Comparison of ENCODE assay signal across 1 cellular context in the genomic region with DNA sequence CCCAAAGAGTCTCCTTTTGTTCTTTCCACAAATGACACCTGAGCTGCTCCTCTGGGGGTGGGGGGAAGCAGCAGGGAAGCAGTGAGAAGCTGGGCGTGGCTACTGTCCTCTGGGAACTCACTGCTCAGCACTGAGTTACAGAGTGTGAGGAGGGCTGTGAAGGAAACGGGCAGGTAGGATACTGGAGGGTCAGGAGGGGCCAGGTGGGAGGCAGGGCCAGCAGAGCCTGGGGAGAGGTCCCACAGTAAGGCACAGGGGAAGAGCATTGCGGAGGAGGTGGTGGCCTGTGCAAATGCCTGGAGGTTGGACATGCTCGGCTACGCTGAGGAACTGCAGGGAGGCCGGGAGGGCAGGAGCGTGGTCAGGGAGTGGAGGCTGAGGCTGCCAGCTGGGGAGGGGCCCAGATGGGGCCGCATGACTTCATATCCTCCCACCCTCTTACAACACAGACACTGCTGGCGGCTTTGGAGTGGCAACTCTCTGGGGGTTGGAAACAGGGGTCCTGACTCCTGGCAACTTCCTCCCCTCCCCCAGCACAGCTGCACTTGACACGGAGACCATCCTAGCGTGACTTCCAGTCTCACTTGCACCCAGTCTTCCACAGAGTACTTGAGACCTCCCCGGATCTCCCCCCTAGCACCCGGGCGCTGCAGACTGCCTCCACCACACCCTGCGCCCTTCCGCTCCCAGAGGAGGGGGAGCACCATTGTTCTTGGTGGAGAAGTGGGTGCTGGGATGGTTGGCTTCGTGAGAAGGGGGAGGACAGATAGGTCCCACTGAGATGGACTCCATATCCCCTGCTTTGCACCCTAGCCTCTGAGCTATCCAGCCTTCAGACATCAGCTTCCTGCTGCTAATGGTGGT.
TF ChIP-seq lines count a peak whose summit lies in the region.

No MANE protein-coding gene starts in this region.

TF ChIP-seq in WTC11, 78 proteins besides CTCF, POLR2A, EP300 and RAD21 (continued from another document):
- TF ChIP-seq, protein P1, sequence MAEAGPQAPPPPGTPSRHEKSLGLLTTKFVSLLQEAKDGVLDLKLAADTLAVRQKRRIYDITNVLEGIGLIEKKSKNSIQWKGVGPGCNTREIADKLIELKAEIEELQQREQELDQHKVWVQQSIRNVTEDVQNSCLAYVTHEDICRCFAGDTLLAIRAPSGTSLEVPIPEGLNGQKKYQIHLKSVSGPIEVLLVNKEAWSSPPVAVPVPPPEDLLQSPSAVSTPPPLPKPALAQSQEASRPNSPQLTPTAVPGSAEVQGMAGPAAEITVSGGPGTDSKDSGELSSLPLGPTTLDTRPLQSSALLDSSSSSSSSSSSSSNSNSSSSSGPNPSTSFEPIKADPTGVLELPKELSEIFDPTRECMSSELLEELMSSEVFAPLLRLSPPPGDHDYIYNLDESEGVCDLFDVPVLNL (CRISPR knock-in tag; IDR thresholded peaks at IDR 0.05; ENCODE audit: borderline replicate concordance, low read depth): no peak
- TF ChIP-seq, protein P2, sequence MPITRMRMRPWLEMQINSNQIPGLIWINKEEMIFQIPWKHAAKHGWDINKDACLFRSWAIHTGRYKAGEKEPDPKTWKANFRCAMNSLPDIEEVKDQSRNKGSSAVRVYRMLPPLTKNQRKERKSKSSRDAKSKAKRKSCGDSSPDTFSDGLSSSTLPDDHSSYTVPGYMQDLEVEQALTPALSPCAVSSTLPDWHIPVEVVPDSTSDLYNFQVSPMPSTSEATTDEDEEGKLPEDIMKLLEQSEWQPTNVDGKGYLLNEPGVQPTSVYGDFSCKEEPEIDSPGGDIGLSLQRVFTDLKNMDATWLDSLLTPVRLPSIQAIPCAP (CRISPR knock-in tag; IDR thresholded peaks at IDR 0.05): no peak
- TF ChIP-seq SMAD3 (CRISPR knock-in tag; IDR thresholded peaks at IDR 0.05; ENCODE audit: borderline replicate concordance): no peak
- no peak for TF ChIP-seq JAZF1 (CRISPR knock-in tag; IDR thresholded peaks at IDR 0.05)
- TF ChIP-seq USF2 (CRISPR knock-in tag; IDR thresholded peaks at IDR 0.05): no peak
- no peak for TF ChIP-seq ZNF416 (CRISPR knock-in tag; IDR thresholded peaks at IDR 0.05)
- TF ChIP-seq, protein P3, sequence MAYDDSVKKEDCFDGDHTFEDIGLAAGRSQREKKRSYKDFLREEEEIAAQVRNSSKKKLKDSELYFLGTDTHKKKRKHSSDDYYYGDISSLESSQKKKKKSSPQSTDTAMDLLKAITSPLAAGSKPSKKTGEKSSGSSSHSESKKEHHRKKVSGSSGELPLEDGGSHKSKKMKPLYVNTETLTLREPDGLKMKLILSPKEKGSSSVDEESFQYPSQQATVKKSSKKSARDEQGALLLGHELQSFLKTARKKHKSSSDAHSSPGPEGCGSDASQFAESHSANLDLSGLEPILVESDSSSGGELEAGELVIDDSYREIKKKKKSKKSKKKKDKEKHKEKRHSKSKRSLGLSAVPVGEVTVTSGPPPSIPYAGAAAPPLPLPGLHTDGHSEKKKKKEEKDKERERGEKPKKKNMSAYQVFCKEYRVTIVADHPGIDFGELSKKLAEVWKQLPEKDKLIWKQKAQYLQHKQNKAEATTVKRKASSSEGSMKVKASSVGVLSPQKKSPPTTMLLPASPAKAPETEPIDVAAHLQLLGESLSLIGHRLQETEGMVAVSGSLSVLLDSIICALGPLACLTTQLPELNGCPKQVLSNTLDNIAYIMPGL (CRISPR knock-in tag; IDR thresholded peaks at IDR 0.05): no peak
- TF ChIP-seq, protein P4, sequence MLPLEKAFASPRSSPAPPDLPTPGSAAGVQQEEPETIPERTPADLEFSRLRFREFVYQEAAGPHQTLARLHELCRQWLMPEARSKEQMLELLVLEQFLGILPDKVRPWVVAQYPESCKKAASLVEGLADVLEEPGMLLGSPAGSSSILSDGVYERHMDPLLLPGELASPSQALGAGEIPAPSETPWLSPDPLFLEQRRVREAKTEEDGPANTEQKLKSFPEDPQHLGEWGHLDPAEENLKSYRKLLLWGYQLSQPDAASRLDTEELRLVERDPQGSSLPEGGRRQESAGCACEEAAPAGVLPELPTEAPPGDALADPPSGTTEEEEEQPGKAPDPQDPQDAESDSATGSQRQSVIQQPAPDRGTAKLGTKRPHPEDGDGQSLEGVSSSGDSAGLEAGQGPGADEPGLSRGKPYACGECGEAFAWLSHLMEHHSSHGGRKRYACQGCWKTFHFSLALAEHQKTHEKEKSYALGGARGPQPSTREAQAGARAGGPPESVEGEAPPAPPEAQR (CRISPR knock-in tag; IDR thresholded peaks at IDR 0.05): no peak
TF ChIP-seq in WTC11: peak in this region for 0.
